Comparison of ENCODE assay signal across 8 cellular contexts in genomic region chr19:43618921-43619261, GRCh38. TPM values are rescaled to one million over a fixed set of nuclear protein-coding genes. Genes with fewer than 3 reads are reported as not detected.
DNase-seq lines count a peak whose midpoint lies in the region; ATAC-seq lines count a peak whose summit lies in the region.

No MANE protein-coding gene starts in this region.

- peaks cover 26% of the 10 kb centered on the region for H3K79me1 ChIP-seq in mesenchymal stem cell (replicated peaks; ENCODE audit: low read length, poor library complexity, severe bottlenecking)

- H4K8ac ChIP-seq in mesenchymal stem cell (ENCODE audit: low read length) = peak overlapping the region; percentile 83

- no peak overlapping the region for H3K23ac ChIP-seq in mesenchymal stem cell (ENCODE audit: low read length in 2 of 2)

- no peak overlapping the region for H2BK15ac ChIP-seq in mesenchymal stem cell (ENCODE audit: low read depth, poor library complexity, severe bottlenecking)

- H4K91ac ChIP-seq in mesenchymal stem cell (ENCODE audit: low read length) = peak overlapping the region; percentile 67

- H3K4me2 ChIP-seq in mesenchymal stem cell (ENCODE audit: low read length, poor library complexity, severe bottlenecking) = peak overlapping the region; percentile 60

- peak overlapping the region; percentile 89 for H2AK5ac ChIP-seq in mesenchymal stem cell (ENCODE audit: low read length, severe bottlenecking)

- peak overlapping the region in 1 of 2 experiments; percentile 85 for H3K14ac ChIP-seq in mesenchymal stem cell (ENCODE audit: low read length in 2 of 2)

- H3K9me3 ChIP-seq in MG63 (no peaks in the 10 kb centered on the region), mesenchymal stem cell (ENCODE audit: control insufficient read depth, low read length) (no peaks in the 10 kb centered on the region), subcutaneous abdominal adipose tissue (ENCODE audit: control insufficient read depth in 5 of 5, low read length in 5 of 5) (no peaks in the 10 kb centered on the region)

- peak overlapping the region; percentile 42 to 85 for H3K4ac ChIP-seq in mesenchymal stem cell (ENCODE audit: low read depth in 1 of 2, low read length in 2 of 2)

- CTCF ChIA-PET in T-cell (lab: Charles Lee) = interaction anchor here in 1 of 2 donors (1.0 kb wide), 1 partner anchor 49 kb away, joined by 5 read pairs; no protein-coding TSS in a partner anchor

- H3K4me3 ChIP-seq in GM08714 (ENCODE audit: low read length) (peak overlapping the region; percentile 97), MG63 (peak overlapping the region; percentile 72), mesenchymal stem cell (ENCODE audit: insufficient read depth in 1 of 2, low read depth in 1 of 2, low read length in 2 of 2) (peak overlapping the region; percentile 75 to 91), subcutaneous abdominal adipose tissue (ENCODE audit: low read depth in 1 of 5, low read length in 5 of 5) (peak overlapping the region; percentile 92 to 98 (median 96))

- no peaks in the 10 kb centered on the region for H3K27me3 Mint-ChIP-seq in T-cell
- H3K27me3 Mint-ChIP-seq in dendritic cell treated with granulocyte-macrophage colony-stimulating factor and Interleukin-4, amounts not matched to agents 40 ng/mL and 50 ng/mL, for 4 days = no peaks in the 10 kb centered on the region

- H3K18ac ChIP-seq in mesenchymal stem cell (ENCODE audit: low read depth in 1 of 2, low read length in 2 of 2) = peak overlapping the region; percentile 78 to 93

- peak overlapping the region; percentile 66 for H2AFZ ChIP-seq in mesenchymal stem cell (ENCODE audit: low read depth, low read length)

- H3K27ac ChIP-seq in mesenchymal stem cell (ENCODE audit: low read length, poor library complexity, severe bottlenecking) = peak overlapping the region; percentile 91
- peak overlapping the region; percentile 85 for H3K27ac ChIP-seq in subcutaneous abdominal adipose tissue (ENCODE audit: low read depth, low read length)

- intact Hi-C loops in dendritic cell treated with granulocyte-macrophage colony-stimulating factor and Interleukin-4, amounts not matched to agents 40 ng/mL and 50 ng/mL, for 4 days (cut with micrococcal nuclease) = loop anchor here (1.0 kb wide), 1 partner anchor 23 kb away; the partner anchor contains the start of genes IRGQ and ZNF576

- peaks cover 29 to 44% (median 35%) of the 10 kb centered on the region in 3 donors for H3K4me1 Mint-ChIP-seq in T-cell
- peaks cover 20% of the 10 kb centered on the region for H3K4me1 Mint-ChIP-seq in dendritic cell treated with granulocyte-macrophage colony-stimulating factor and Interleukin-4, amounts not matched to agents 40 ng/mL and 50 ng/mL, for 4 days (ENCODE audit: low read depth)

- H3K27ac Mint-ChIP-seq in T-cell = peak overlapping the region; percentile 89 to 93
- H3K27ac Mint-ChIP-seq in dendritic cell treated with granulocyte-macrophage colony-stimulating factor and Interleukin-4, amounts not matched to agents 40 ng/mL and 50 ng/mL, for 4 days = peak overlapping the region; percentile 97

- H3K4me1 ChIP-seq in mesenchymal stem cell (ENCODE audit: control insufficient read depth, insufficient read depth, low read depth, low read length) (peaks cover 10% of the 10 kb centered on the region), subcutaneous abdominal adipose tissue (ENCODE audit: control insufficient read depth in 5 of 5, insufficient read depth in 5 of 5, low read length in 5 of 5) (peaks cover 0 to 23% (median 20%) of the 10 kb centered on the region in 5 donors)

- H3K4me3 Mint-ChIP-seq in T-cell = peak overlapping the region; percentile 94 to 99 (median 96)
- H3K4me3 Mint-ChIP-seq in dendritic cell treated with granulocyte-macrophage colony-stimulating factor and Interleukin-4, amounts not matched to agents 40 ng/mL and 50 ng/mL, for 4 days = peak overlapping the region; percentile 96

- DNase-seq in MG63 = peak; percentile 50
- peak in 8 of 34 experiments; percentile 7 to 26 (median 18) for DNase-seq in T-cell
- no peak for DNase-seq in mesenchymal stem cell
- DNase-seq in putamen (ENCODE audit: low spot score) = no peak

- peaks cover 3% of the 10 kb centered on the region; the same call in 1 of the 2 replicates for H3K36me3 ChIP-seq in MG63
- H3K36me3 ChIP-seq in mesenchymal stem cell (ENCODE audit: control insufficient read depth in 1 of 2, insufficient read depth in 2 of 2, low read depth in 1 of 2, low read length in 2 of 2) = peaks cover 3 to 19% of the 10 kb centered on the region in 2 experiments
- H3K36me3 ChIP-seq in subcutaneous abdominal adipose tissue (ENCODE audit: control insufficient read depth in 5 of 5, insufficient read depth in 5 of 5, low read length in 5 of 5) = peaks cover 1 to 5% (median 4%) of the 10 kb centered on the region in 5 donors

- no peak overlapping the region for H2BK5ac ChIP-seq in mesenchymal stem cell (ENCODE audit: low read depth, low read length, poor library complexity, severe bottlenecking)

- 4% methylated on average over 14 of the region's 14 CpGs for WGBS in mesenchymal stem cell

- H3K27me3 ChIP-seq in MG63 (no peaks in the 10 kb centered on the region), mesenchymal stem cell (ENCODE audit: control insufficient read depth in 1 of 2, insufficient read depth in 1 of 2, low read length in 2 of 2) (no peaks in the 10 kb centered on the region), subcutaneous abdominal adipose tissue (ENCODE audit: control insufficient read depth in 5 of 5, insufficient read depth in 4 of 5, low read length in 5 of 5) (no peaks in the 10 kb centered on the region)

- H3K9ac ChIP-seq in mesenchymal stem cell (ENCODE audit: low read length) (peak overlapping the region; percentile 92), subcutaneous abdominal adipose tissue (ENCODE audit: low read length in 5 of 5) (peak overlapping the region; percentile 84 to 99 (median 95))

- POLR2A ChIA-PET in T-cell (lab: Charles Lee) = interaction anchor here in 1 of 2 donors (0.7 kb wide), 1 partner anchor 19 kb away, joined by 3 read pairs; no protein-coding TSS in a partner anchor

- ATAC-seq in GM21786 (IDR thresholded peaks at IDR 0.05; ENCODE audit: unreplicated experiment) = peak; percentile 8
- ATAC-seq in T-cell (replicated peaks in 1 of 4) = peak; percentile 7 to 22 (median 10)

- no peaks in the 10 kb centered on the region for H3K9me3 Mint-ChIP-seq in T-cell
- H3K9me3 Mint-ChIP-seq in dendritic cell treated with granulocyte-macrophage colony-stimulating factor and Interleukin-4, amounts not matched to agents 40 ng/mL and 50 ng/mL, for 4 days = no peaks in the 10 kb centered on the region

- peaks cover 5% of the 10 kb centered on the region for H3K36me3 Mint-ChIP-seq in T-cell
- peaks cover 16% of the 10 kb centered on the region for H3K36me3 Mint-ChIP-seq in dendritic cell treated with granulocyte-macrophage colony-stimulating factor and Interleukin-4, amounts not matched to agents 40 ng/mL and 50 ng/mL, for 4 days (ENCODE audit: low read depth)

- peak overlapping the region in 1 of 2 experiments; percentile 56 for H2BK12ac ChIP-seq in mesenchymal stem cell (ENCODE audit: low read length in 2 of 2)

- no peak overlapping the region for H2BK120ac ChIP-seq in mesenchymal stem cell (ENCODE audit: low read depth, low read length)

RNA-seq across cellular contexts. Expression of gene ZNF428, which starts 0.5 kb away (rescaled TPM):
- 45.8 and 101 TPM in 2 replicates for total RNA-seq in MG63 (2014; rRNA removed; shearing (Covaris generic); ENCODE audit: low replicate concordance)
- 10 to 100 TPM; 28.9 to 35.2 (median 34.5) TPM for total RNA-seq in T-cell
- polyA plus RNA-seq in mesenchymal stem cell (2013, experiment 1 of 2) = 22.9 TPM
- 23.3 TPM for polyA plus RNA-seq in mesenchymal stem cell (2013, experiment 2 of 2)

RNA-seq across cellular contexts. Expression of gene SRRM5, which starts 7.0 kb away (rescaled TPM):
- not detected in 2 replicates for total RNA-seq in MG63 (2014; rRNA removed; shearing (Covaris generic); ENCODE audit: low replicate concordance)
- 1 to 10 TPM in 4 of 5 donors, under 1 TPM in 1; 0.55 to 1.6 (median 1.2) TPM for total RNA-seq in T-cell
- polyA plus RNA-seq in mesenchymal stem cell (2013, experiment 1 of 2) = 0.12 TPM
- polyA plus RNA-seq in mesenchymal stem cell (2013, experiment 2 of 2) = 0.07 TPM

RNA-seq across cellular contexts. Expression of gene CADM4, which starts 20.8 kb away (rescaled TPM):
- total RNA-seq in MG63 (2014; rRNA removed; shearing (Covaris generic); ENCODE audit: low replicate concordance) = 0.22 and 3.0 TPM in 2 replicates
- total RNA-seq in T-cell = under 1 TPM; 0.16 to 0.61 (median 0.45) TPM
- 6.9 TPM for polyA plus RNA-seq in mesenchymal stem cell (2013, experiment 1 of 2)
- polyA plus RNA-seq in mesenchymal stem cell (2013, experiment 2 of 2) = 6.5 TPM

RNA-seq across cellular contexts. Expression of gene ZNF576, which starts 22.5 kb away (rescaled TPM):
- total RNA-seq in MG63 (2014; rRNA removed; shearing (Covaris generic); ENCODE audit: low replicate concordance) = 15.9 and 26.1 TPM in 2 replicates
- 10 to 100 TPM in 3 of 5 donors, 1 to 10 TPM in 2; 5.4 to 19.6 (median 16.9) TPM for total RNA-seq in T-cell
- polyA plus RNA-seq in mesenchymal stem cell (2013, experiment 1 of 2) = 14.6 TPM
- 14.8 TPM for polyA plus RNA-seq in mesenchymal stem cell (2013, experiment 2 of 2)

RNA-seq across cellular contexts. Expression of gene IRGQ, which starts 23.0 kb away (rescaled TPM):
- total RNA-seq in MG63 (2014; rRNA removed; shearing (Covaris generic); ENCODE audit: low replicate concordance) = 13.3 and 16.9 TPM in 2 replicates
- 10 to 100 TPM; 17.5 to 30.2 (median 19.9) TPM for total RNA-seq in T-cell
- 8.9 TPM for polyA plus RNA-seq in mesenchymal stem cell (2013, experiment 1 of 2)
- polyA plus RNA-seq in mesenchymal stem cell (2013, experiment 2 of 2) = 8.8 TPM
